26 cellular contexts compared by ENCODE assay signal in genomic region chr4:91086008-91086407, GRCh38.
"Had no signal": no experiment of that assay in that cellular context is flagged by ENCODE, and none has a peak within 500 bp of the region (broad histone marks: within the 10 kb centered on the region; RNA-seq: fewer than 3 reads in every experiment).

No MANE protein-coding gene starts in this region.

- H3K36me3 ChIP-seq: esophagus squamous epithelium, gastroesophageal sphincter, heart right ventricle had no signal

- H3K27ac Mint-ChIP-seq: activated CD4-positive, alpha-beta T cell treated with anti-CD3 and anti-CD28 coated beads, Interleukin-2, amount 10 ng/mL, durations not matched to agents 7 days and 5 days; activated CD8-positive, alpha-beta T cell treated with anti-CD3 and anti-CD28 coated beads for 36 hours; activated naive CD8-positive, alpha-beta T cell; activated T-helper 17 cell treated with anti-CD3 and anti-CD28 coated beads, Interleukin-2, amount 50 U/mL, for 72 hours had no signal

- H3K36me3 Mint-ChIP-seq: activated naive CD8-positive, alpha-beta T cell had no signal

- FAIRE-seq: colon, endometrium, endothelial cell of umbilical vein had no signal

- H3K9me3 Mint-ChIP-seq: activated CD4-positive, alpha-beta T cell treated with anti-CD3 and anti-CD28 coated beads, Interleukin-2, amount 10 ng/mL, durations not matched to agents 7 days and 5 days; activated T-helper 17 cell treated with anti-CD3 and anti-CD28 coated beads, Interleukin-2, amount 50 U/mL, for 72 hours had no signal

- H3K27me3 Mint-ChIP-seq: activated CD4-positive, alpha-beta T cell treated with anti-CD3 and anti-CD28 coated beads, Interleukin-2, amount 10 ng/mL, durations not matched to agents 7 days and 5 days; activated CD8-positive, alpha-beta T cell treated with anti-CD3 and anti-CD28 coated beads for 36 hours; activated naive CD8-positive, alpha-beta T cell; activated T-helper 17 cell treated with anti-CD3 and anti-CD28 coated beads, Interleukin-2, amount 50 U/mL, for 72 hours had no signal

- H3K9me3 ChIP-seq: body of pancreas, esophagus squamous epithelium, gastroesophageal sphincter had no signal

- H3K27me3 ChIP-seq: body of pancreas, esophagus squamous epithelium, gastroesophageal sphincter, heart right ventricle had no signal

- DNase-seq: activated CD4-positive, alpha-beta T cell treated with anti-CD3 and anti-CD28 coated beads for 1 hour; activated CD4-positive, alpha-beta T cell treated with anti-CD3 and anti-CD28 coated beads for 4 hours; activated CD4-positive, alpha-beta T cell treated with anti-CD3 and anti-CD28 coated beads, Interleukin-2, amount 10 ng/mL, durations not matched to agents 7 days and 5 days; activated CD4-positive, alpha-beta T cell treated with anti-CD3 and anti-CD28 coated beads, Interleukin-2, amount 50 U/mL, for 4 hours; activated CD8-positive, alpha-beta memory T cell treated with anti-CD3 and anti-CD28 coated beads for 24 hours; activated CD8-positive, alpha-beta T cell treated with anti-CD3 and anti-CD28 coated beads for 36 hours; activated effector memory CD4-positive, alpha-beta T cell treated with Interleukin-2 at 50 U/mL for 16 hours; activated gamma-delta T cell treated with Interleukin-2 at 50 U/mL for 16 hours; activated naive CD4-positive, alpha-beta T cell treated with anti-CD3 and anti-CD28 coated beads, Interleukin-2, amount 50 U/mL, for 16 hours; activated naive CD4-positive, alpha-beta T cell treated with Interleukin-2 at 50 U/mL for 16 hours; activated T-cell treated with anti-CD3 and anti-CD28 coated beads, Interleukin-2, amount 50 U/mL, for 4 hours; amygdala; aorta; body of pancreas; effector CD8-positive, alpha-beta T cell; esophagus squamous epithelium; foreskin melanocyte; heart right ventricle; T-helper 2 cell had no signal

- H3K4me1 ChIP-seq: body of pancreas, esophagus squamous epithelium, gastroesophageal sphincter, heart right ventricle had no signal

- H3K4me1 Mint-ChIP-seq: activated CD4-positive, alpha-beta T cell treated with anti-CD3 and anti-CD28 coated beads, Interleukin-2, amount 10 ng/mL, durations not matched to agents 7 days and 5 days; activated T-helper 17 cell treated with anti-CD3 and anti-CD28 coated beads, Interleukin-2, amount 50 U/mL, for 72 hours had no signal

- H3K4me3 Mint-ChIP-seq: activated CD4-positive, alpha-beta T cell treated with anti-CD3 and anti-CD28 coated beads, Interleukin-2, amount 10 ng/mL, durations not matched to agents 7 days and 5 days; activated CD8-positive, alpha-beta T cell treated with anti-CD3 and anti-CD28 coated beads for 36 hours; activated naive CD8-positive, alpha-beta T cell; activated T-cell treated with anti-CD3 and anti-CD28 coated beads, Interleukin-2, amount 50 U/mL, for 4 hours; activated T-helper 17 cell treated with anti-CD3 and anti-CD28 coated beads, Interleukin-2, amount 50 U/mL, for 72 hours had no signal

- ATAC-seq: activated CD8-positive, alpha-beta T cell treated with anti-CD3 and anti-CD28 coated beads for 36 hours; activated T-cell treated with anti-CD3 and anti-CD28 coated beads, Interleukin-2, amount 50 U/mL, for 4 hours; activated T-helper 17 cell treated with anti-CD3 and anti-CD28 coated beads, Interleukin-2, amount 50 U/mL, for 72 hours; body of pancreas; gastroesophageal sphincter; heart right ventricle had no signal

- H3K27ac ChIP-seq: body of pancreas, epithelial cell of prostate, esophagus squamous epithelium, gastroesophageal sphincter, heart right ventricle had no signal

- H3K4me3 ChIP-seq: body of pancreas, esophagus squamous epithelium, gastroesophageal sphincter, heart right ventricle had no signal
